Comparison of ENCODE assay signal across 23 cellular contexts in genomic region chr13:32045537-32045936, GRCh38. TPM values are rescaled to one million over a fixed set of nuclear protein-coding genes. Genes with fewer than 3 reads are reported as not detected.
DNase-seq lines count a peak whose midpoint lies in the region; ATAC-seq and TF ChIP-seq lines count a peak whose summit lies in the region.
"Had no signal": no experiment of that assay in that cellular context is flagged by ENCODE, and none has a peak within 500 bp of the region (broad histone marks: within the 10 kb centered on the region; RNA-seq: fewer than 3 reads in every experiment).

No MANE protein-coding gene starts in this region.

- peaks cover 4% of the 10 kb centered on the region for H3K36me3 Mint-ChIP-seq in CD4-positive, alpha-beta T cell (ENCODE audit: low read depth)
- H3K36me3 Mint-ChIP-seq in stimulated activated memory B cell treated with anti-CD40 and anti-IgM and Interleukin-4, amounts not matched to agents 10 μg/mL and 1 μg/mL and 100 μg/mL, for 72 hours, result no peaks in the 10 kb centered on the region
- H3K36me3 Mint-ChIP-seq: activated naive CD8-positive, alpha-beta T cell treated with anti-CD3 and anti-CD28 coated beads for 36 hours; stimulated activated effector memory CD8-positive, alpha-beta T cell treated with anti-CD3 and anti-CD28 coated beads, Interleukin-12 subunit alpha, Interleukin-12 subunit beta, amount 100 ng/mL, for 72 hours had no signal

- H3K9me3 ChIP-seq in CD4-positive, alpha-beta T cell (ENCODE audit: control insufficient read depth, low read length), result no peaks in the 10 kb centered on the region
- no peaks in the 10 kb centered on the region for H3K9me3 ChIP-seq in neutrophil
- H3K9me3 ChIP-seq: body of pancreas, Caco-2, thyroid gland had no signal

- H3K27me3 Mint-ChIP-seq in CD4-positive, alpha-beta T cell, result no peaks in the 10 kb centered on the region
- H3K27me3 Mint-ChIP-seq in stimulated activated memory B cell treated with anti-CD40 and anti-IgM and Interleukin-4, amounts not matched to agents 10 μg/mL and 1 μg/mL and 100 μg/mL, for 72 hours, result peaks cover 17% of the 10 kb centered on the region
- H3K27me3 Mint-ChIP-seq: activated naive CD8-positive, alpha-beta T cell treated with anti-CD3 and anti-CD28 coated beads for 36 hours had no signal

- no peak for TF ChIP-seq CTCF in CD4-positive, alpha-beta T cell (IDR thresholded peaks at IDR 0.05)
- no peak for TF ChIP-seq CTCF in neutrophil (IDR thresholded peaks at IDR 0.05)

- peaks cover 3% of the 10 kb centered on the region for H3K9me3 Mint-ChIP-seq in CD4-positive, alpha-beta T cell
- no peaks in the 10 kb centered on the region for H3K9me3 Mint-ChIP-seq in stimulated activated memory B cell treated with anti-CD40 and anti-IgM and Interleukin-4, amounts not matched to agents 10 μg/mL and 1 μg/mL and 100 μg/mL, for 72 hours
- H3K9me3 Mint-ChIP-seq: activated naive CD8-positive, alpha-beta T cell treated with anti-CD3 and anti-CD28 coated beads for 36 hours; HFFc6; stimulated activated effector memory CD8-positive, alpha-beta T cell treated with anti-CD3 and anti-CD28 coated beads, Interleukin-12 subunit alpha, Interleukin-12 subunit beta, amount 100 ng/mL, for 72 hours had no signal

- CTCF ChIA-PET in CD4-positive, alpha-beta T cell (lab: Charles Lee), result no interaction called here

- peaks cover 61% of the 10 kb centered on the region for H3K4me1 Mint-ChIP-seq in CD4-positive, alpha-beta T cell (ENCODE audit: low read depth)
- H3K4me1 Mint-ChIP-seq in stimulated activated memory B cell treated with anti-CD40 and anti-IgM and Interleukin-4, amounts not matched to agents 10 μg/mL and 1 μg/mL and 100 μg/mL, for 72 hours, result peaks cover 42% of the 10 kb centered on the region

- no peak overlapping the region for H3K27ac ChIP-seq in CD4-positive, alpha-beta T cell (ENCODE audit: low read depth, low read length)
- peak overlapping the region; percentile 98 for H3K27ac ChIP-seq in caudate nucleus (ENCODE audit: low read depth, low read length)
- peak overlapping the region; percentile 87 for H3K27ac ChIP-seq in neutrophil
- H3K27ac ChIP-seq: KMS-11 had no signal

- DNase-seq in NCI-H2029 treated with DMSO at 0.1 percent for 48 hours (lab: John Stamatoyannopoulos, UW) (peak; percentile 64), NCI-H2029 (lab: John Stamatoyannopoulos, UW) (no peak), caudate nucleus (lab: John Stamatoyannopoulos, UW) (no peak)
- no peak for DNase-seq in CD4-positive, alpha-beta T cell
- no peak for DNase-seq in effector CD4-positive, alpha-beta T cell
- DNase-seq: 8988T; activated CD4-positive, CD25-positive, alpha-beta regulatory T cell treated with anti-CD3 and anti-CD28 coated beads, Interleukin-2, amount 50 U/mL, for 72 hours; activated naive CD8-positive, alpha-beta T cell treated with anti-CD3 and anti-CD28 coated beads for 36 hours; AML-193; body of pancreas; Caco-2; EL; HFFc6; NCI-H2227 treated with DMSO at 0.1 percent for 48 hours; SHP77; stimulated activated CD4-positive, alpha-beta T cell treated with anti-CD3 and anti-CD28 coated beads, Interleukin-2, amount 100 ng/mL, for 24 hours; thyroid gland had no signal

- H3K4me3 Mint-ChIP-seq in CD4-positive, alpha-beta T cell, result no peak overlapping the region
- no peak overlapping the region for H3K4me3 Mint-ChIP-seq in stimulated activated memory B cell treated with anti-CD40 and anti-IgM and Interleukin-4, amounts not matched to agents 10 μg/mL and 1 μg/mL and 100 μg/mL, for 72 hours
- H3K4me3 Mint-ChIP-seq: activated naive CD8-positive, alpha-beta T cell treated with anti-CD3 and anti-CD28 coated beads for 36 hours; HFFc6; stimulated activated effector memory CD8-positive, alpha-beta T cell treated with anti-CD3 and anti-CD28 coated beads, Interleukin-12 subunit alpha, Interleukin-12 subunit beta, amount 100 ng/mL, for 72 hours had no signal

- peaks cover 58 to 75% of the 10 kb centered on the region in 2 experiments for H3K4me1 ChIP-seq in neutrophil (ENCODE audit: control insufficient read depth in 1 of 2, insufficient read depth in 1 of 2, low read depth in 1 of 2, low read length in 1 of 2)

- intact Hi-C loops in CD4-positive, alpha-beta T cell (cut with DNase I, micrococcal nuclease), result no loop called here

- no peaks in the 10 kb centered on the region for H3K27me3 ChIP-seq in CD4-positive, alpha-beta T cell (ENCODE audit: control insufficient read depth, insufficient read depth, low read length)
- H3K27me3 ChIP-seq in neutrophil, result no peaks in the 10 kb centered on the region
- H3K27me3 ChIP-seq: body of pancreas, thyroid gland had no signal

- peaks cover 32% of the 10 kb centered on the region for H3K36me3 ChIP-seq in neutrophil
- H3K36me3 ChIP-seq: thyroid gland had no signal

- POLR2A ChIA-PET in CD4-positive, alpha-beta T cell (lab: Charles Lee), result interaction anchor here (0.9 to 5.2 kb wide), 3 partner anchors 8 to 13 kb away, joined by 4 to 23 read pairs (median 6); partner anchors contain the start of gene FRY

- peak overlapping the region in 1 of 2 experiments; percentile 38 for H3K4me3 ChIP-seq in neutrophil (ENCODE audit: low read depth in 1 of 2, low read length in 1 of 2)
- H3K4me3 ChIP-seq: body of pancreas, coronary artery, thyroid gland had no signal

- no peak for ATAC-seq in CD4-positive, alpha-beta T cell (ENCODE audit: poor library complexity)
- ATAC-seq in HG02678 (IDR thresholded peaks at IDR 0.05; ENCODE audit: unreplicated experiment), result no peak
- ATAC-seq in stimulated activated memory B cell treated with anti-CD40 and anti-IgM and Interleukin-4, amounts not matched to agents 10 μg/mL and 1 μg/mL and 100 μg/mL, for 72 hours, result no peak

- H3K27ac Mint-ChIP-seq in CD4-positive, alpha-beta T cell, result peak overlapping the region; percentile 63
- no peak overlapping the region for H3K27ac Mint-ChIP-seq in stimulated activated memory B cell treated with anti-CD40 and anti-IgM and Interleukin-4, amounts not matched to agents 10 μg/mL and 1 μg/mL and 100 μg/mL, for 72 hours
- H3K27ac Mint-ChIP-seq: HFFc6; stimulated activated effector memory CD8-positive, alpha-beta T cell treated with anti-CD3 and anti-CD28 coated beads, Interleukin-12 subunit alpha, Interleukin-12 subunit beta, amount 100 ng/mL, for 72 hours had no signal

RNA-seq across cellular contexts. Expression of gene FRY, which starts 14.0 kb away (rescaled TPM):
- 10 to 100 TPM; 13.7 to 18.4 TPM for total RNA-seq in CD4-positive, alpha-beta T cell
